ENCODE assay signal across 20 cellular contexts in the genomic region with DNA sequence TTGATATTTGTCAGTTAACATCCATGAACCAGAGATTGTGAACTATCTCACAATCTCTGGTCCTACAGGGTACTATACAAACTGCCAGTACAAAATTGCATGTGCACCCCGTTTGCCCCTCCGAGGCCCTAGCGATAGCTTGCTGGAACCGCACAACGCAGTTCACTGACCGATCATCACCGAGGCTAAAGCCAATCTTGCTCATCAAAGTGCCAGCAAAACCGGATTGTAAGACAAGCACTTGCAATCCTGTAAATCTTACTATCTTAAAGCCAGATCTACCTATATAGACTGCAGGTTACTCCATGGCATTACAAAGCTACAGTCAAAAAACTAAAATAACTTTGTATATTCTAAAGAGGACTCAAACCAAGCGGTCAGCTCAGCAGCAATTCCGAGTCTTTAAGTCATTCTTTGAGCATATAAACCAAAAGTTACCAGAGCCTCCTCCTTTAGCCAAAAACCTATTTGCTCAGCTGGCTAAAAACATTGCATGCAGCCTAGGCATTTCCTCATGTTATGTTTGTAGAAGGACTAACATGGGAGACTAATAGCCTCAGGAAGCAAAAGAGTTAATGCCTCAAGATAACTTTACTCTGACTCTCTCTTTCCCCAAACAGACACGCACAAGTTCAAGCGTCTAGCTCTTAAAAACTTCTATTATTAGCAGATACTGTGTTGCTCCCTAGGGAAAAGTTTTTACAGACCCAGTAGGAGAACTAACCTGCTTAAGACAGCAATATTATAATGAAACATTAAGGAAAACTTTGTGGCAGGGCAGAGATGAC. TPM values are rescaled to one million over a fixed set of nuclear protein-coding genes. Genes with fewer than 3 reads are reported as not detected.
DNase-seq lines count a peak whose midpoint lies in the region; ATAC-seq and TF ChIP-seq lines count a peak whose summit lies in the region.
"Had no signal": no experiment of that assay in that cellular context is flagged by ENCODE, and none has a peak within 500 bp of the region (broad histone marks: within the 10 kb centered on the region; RNA-seq: fewer than 3 reads in every experiment).

No MANE protein-coding gene starts in this region.

- H3K4me2 ChIP-seq in BLaER1 treated with 17β-estradiol and CSF1 and Interleukin-3, amounts not matched to agents 10 nM and 100 nM: peak overlapping the region in 10 of 11 experiments; percentile 1 to 88 (median 60); a peak in 18 of 22 replicates

- peaks cover 33 to 85% (median 66%) of the 10 kb centered on the region in 10 experiments for H3K4me1 ChIP-seq in BLaER1 treated with 17β-estradiol and CSF1 and Interleukin-3, amounts not matched to agents 10 nM and 100 nM
- H3K4me1 ChIP-seq in Panc1 (ENCODE audit: control insufficient read depth, insufficient read depth, low read length) (peaks cover 12% of the 10 kb centered on the region; the same call in 1 of the 2 replicates), thyroid gland (peaks cover 5 to 19% of the 10 kb centered on the region in 2 donors)

- no peak overlapping the region for H3K4me3 ChIP-seq in BLaER1 treated with 17β-estradiol and CSF1 and Interleukin-3, amounts not matched to agents 10 nM and 100 nM
- H3K4me3 ChIP-seq in Panc1 (ENCODE audit: low read depth in 2 of 2, low read length in 2 of 2) (no peak overlapping the region), thyroid gland (replicated peaks in 1 of 3) (no peak overlapping the region)
- H3K4me3 ChIP-seq: esophagus squamous epithelium, lower lobe of right lung had no signal

- CTCF ChIA-PET in Panc1 (lab: Charles Lee): no interaction called here

- POLR2A ChIA-PET in Panc1 (lab: Charles Lee): no interaction called here

- TF ChIP-seq POLR2A in thyroid gland (IDR thresholded peaks at IDR 0.05): no peak

- no TSS peak for BruUV-seq in Panc1 (replicated peaks; lab: Mats Ljungman, UMichigan)

- H3K9ac ChIP-seq in BLaER1 treated with 17β-estradiol and CSF1 and Interleukin-3, amounts not matched to agents 10 nM and 100 nM: peak overlapping the region in 2 of 11 experiments; percentile 21 to 29; a peak in 2 of 22 replicates

- intact Hi-C loops in Panc1 (cut with micrococcal nuclease; ENCODE audit: unreplicated experiment): no loop called here
- intact Hi-C loops in posterior vena cava (cut with DNase I): no loop called here
- intact Hi-C loops in thyroid gland (cut with DNase I): no loop called here

- H4K20me1 ChIP-seq in BLaER1 treated with 17β-estradiol and CSF1 and Interleukin-3, amounts not matched to agents 10 nM and 100 nM: peaks cover 0 to 13% (median 0%) of the 10 kb centered on the region in 11 experiments; a peak in 1 of 22 replicates

- in situ Hi-C loops in Panc1 (cut with HindIII; ENCODE audit: low pct_unique_long_range_greater_than_20kb, low sequenced_read_pairs): no loop called here

- ATAC-seq in Panc1 (no peak), HG02884 (IDR thresholded peaks at IDR 0.05; ENCODE audit: unreplicated experiment) (no peak)
- ATAC-seq: lower lobe of right lung, sciatic nerve had no signal

- peaks cover 0 to 34% (median 22%) of the 10 kb centered on the region in 11 experiments; a peak in 15 of 22 replicates for H3K27me3 ChIP-seq in BLaER1 treated with 17β-estradiol and CSF1 and Interleukin-3, amounts not matched to agents 10 nM and 100 nM
- H3K27me3 ChIP-seq in Panc1 (ENCODE audit: control insufficient read depth, insufficient read depth, low read length) (peaks cover 2% of the 10 kb centered on the region; the same call in 1 of the 2 replicates), thyroid gland (no peaks in the 10 kb centered on the region)
- H3K27me3 ChIP-seq: esophagus squamous epithelium, heart right ventricle had no signal

- H3K36me3 ChIP-seq in BLaER1 treated with 17β-estradiol and CSF1 and Interleukin-3, amounts not matched to agents 10 nM and 100 nM: peaks cover 0 to 5% (median 0%) of the 10 kb centered on the region in 11 experiments; a peak in 1 of 22 replicates
- no peaks in the 10 kb centered on the region for H3K36me3 ChIP-seq in Panc1 (ENCODE audit: control insufficient read depth, insufficient read depth, low read length)
- no peaks in the 10 kb centered on the region for H3K36me3 ChIP-seq in thyroid gland
- H3K36me3 ChIP-seq: esophagus squamous epithelium, heart right ventricle, lower lobe of right lung had no signal

- WGBS in thyroid gland, 2 donors: 55 to 56% methylated on average over 12 of the region's 12 CpGs

- no peak overlapping the region for H3K27ac ChIP-seq in BLaER1 treated with 17β-estradiol and CSF1 and Interleukin-3, amounts not matched to agents 10 nM and 100 nM
- 0 out of 2 replicates have a peak overlapping the region, but pooled peaks have one; percentile 29 for H3K27ac ChIP-seq in Panc1 (ENCODE audit: low read length)
- H3K27ac ChIP-seq in thyroid gland: no peak overlapping the region
- H3K27ac ChIP-seq: esophagus squamous epithelium, lower lobe of right lung had no signal

- no peak for TF ChIP-seq CTCF in Panc1 (IDR thresholded peaks at IDR 0.05)
- TF ChIP-seq CTCF in thyroid gland (IDR thresholded peaks at IDR 0.05): no peak

- peaks cover under 1 to 20% (median 12%) of the 10 kb centered on the region in 11 experiments; a peak in 18 of 22 replicates for H3K9me3 ChIP-seq in BLaER1 treated with 17β-estradiol and CSF1 and Interleukin-3, amounts not matched to agents 10 nM and 100 nM (replicated peaks in 1 of 11)
- H3K9me3 ChIP-seq in Panc1 (ENCODE audit: control insufficient read depth, insufficient read depth, low read depth, low read length) (no peaks in the 10 kb centered on the region), thyroid gland (no peaks in the 10 kb centered on the region)
- H3K9me3 ChIP-seq: esophagus squamous epithelium, heart right ventricle, lower lobe of right lung had no signal

- DNase-seq in Panc1 (ENCODE audit: low read depth, low spot score): no peak
- DNase-seq in dermis blood vessel endothelial cell: peak; percentile 48
- peak; percentile 28 for DNase-seq in posterior vena cava (ENCODE audit: low spot score)
- no peak for DNase-seq in NCI-H1105 (lab: John Stamatoyannopoulos, UW)
- DNase-seq in activated T-cell treated with anti-CD3 and anti-CD28 coated beads for 4 hours: no peak
- no peak for DNase-seq in thyroid gland
- DNase-seq: activated CD4-positive, alpha-beta T cell treated with anti-CD3 and anti-CD28 coated beads for 1 hour; activated CD8-positive, alpha-beta memory T cell treated with anti-CD3 and anti-CD28 coated beads for 24 hours; caudate nucleus; effector memory CD4-positive, alpha-beta T cell; esophagus squamous epithelium; heart right ventricle; lower lobe of right lung; NCI-H345; occipital lobe; stimulated activated naive CD4-positive, alpha-beta T cell treated with Interleukin-2 at 50 U/mL for 16 hours; T1000 had no signal

RNA-seq across cellular contexts. Expression of a gene that starts 30.7 kb away (rescaled TPM):
- total RNA-seq in Panc1 (2021; ENCODE audit: unreplicated experiment): 153 TPM
- 119 TPM for polyA plus RNA-seq in Panc1 (2012; ENCODE audit: insufficient read length)
- 141 and 197 TPM in 2 replicates for total RNA-seq in dermis blood vessel endothelial cell
- total RNA-seq in posterior vena cava: 100 to 1,000 TPM in 1 of 2 donors, 10 to 100 TPM in 1; 62.3 to 127 TPM
- 10 to 100 TPM; 29.9 to 58.0 (median 43.8) TPM for total RNA-seq in thyroid gland

RNA-seq across cellular contexts. Expression of a gene that starts 31.2 kb away (rescaled TPM):
- 94.9 TPM for total RNA-seq in Panc1 (2021; ENCODE audit: unreplicated experiment)
- 110 TPM for polyA plus RNA-seq in Panc1 (2012; ENCODE audit: insufficient read length)
- 50.5 and 54.7 TPM in 2 replicates for total RNA-seq in dermis blood vessel endothelial cell
- total RNA-seq in posterior vena cava: 10 to 100 TPM; 44.9 to 47.5 TPM
- total RNA-seq in thyroid gland: 10 to 100 TPM; 24.0 to 86.6 (median 65.6) TPM

RNA-seq across cellular contexts. Expression of a gene that starts 31.3 kb away (rescaled TPM):
- total RNA-seq in Panc1 (2021; ENCODE audit: unreplicated experiment) (27.8 TPM), dermis blood vessel endothelial cell (12.1 and 20.9 TPM in 2 replicates), posterior vena cava (10 to 100 TPM; 18.3 to 18.4 TPM), thyroid gland (10 to 100 TPM; 10.2 to 18.4 (median 11.7) TPM)
- polyA plus RNA-seq in Panc1 (2012; ENCODE audit: insufficient read length): 21.4 TPM

Comparison
In these comparisons a context has a peak if more than half of its experiments do, and no peak if none do; other contexts are left out.
1. DNase-seq: peak in dermis blood vessel endothelial cell (single experiment) and posterior vena cava (single experiment); none in Panc1 (single experiment), NCI-H1105 (single experiment), activated T-cell treated with anti-CD3 and anti-CD28 coated beads for 4 hours (single experiment) and thyroid gland (0 of 2).